In genomic region chr10:89273680-89274079, GRCh38 we compare ENCODE assay signal across 1 cellular context.
TF ChIP-seq lines count a peak whose summit lies in the region.

No MANE protein-coding gene starts in this region.

TF ChIP-seq in K562, 482 proteins besides CTCF, POLR2A, EP300 and RAD21:
- TF ChIP-seq ZBTB40 (IDR thresholded peaks at IDR 0.05) (peak; percentile 76), ZBTB40 (CRISPR knock-in tag; IDR thresholded peaks at IDR 0.05) (no peak), XRCC4 (IDR thresholded peaks at IDR 0.05; ENCODE audit: extremely low read depth, insufficient read depth, insufficient read length) (no peak), PCBP2 (IDR thresholded peaks at IDR 0.05; ENCODE audit: low read depth, low read length, poor library complexity, severe bottlenecking) (no peak)
